8 cellular contexts compared by ENCODE assay signal in genomic region chr2:42168459-42169099, GRCh38.
A peak's percentile ranks its signal among the peaks of the same experiment; 100 is the strongest.
DNase-seq lines count a peak whose midpoint lies in the region; ATAC-seq and TF ChIP-seq lines count a peak whose summit lies in the region.

No MANE protein-coding gene starts in this region.

- peak overlapping the region; percentile 46; the same call in 1 of the 2 replicates for H3K27ac ChIP-seq in WERI-Rb-1
- no peak overlapping the region for H3K27ac ChIP-seq in iPS-20b (ENCODE audit: low read length)
- H3K27ac ChIP-seq in stomach smooth muscle (ENCODE audit: low read length), result peak overlapping the region; percentile 53

- peak overlapping the region; percentile 24; the same call in 1 of the 2 replicates for H3K4me3 ChIP-seq in WERI-Rb-1 (ENCODE audit: low read depth, low read length)
- H3K4me3 ChIP-seq in iPS-20b (ENCODE audit: low read length), result peak overlapping the region; percentile 39; the same call in 1 of the 2 replicates
- H3K4me3 ChIP-seq in stomach smooth muscle (ENCODE audit: low read length in 2 of 2), result peak overlapping the region; percentile 33 to 65

- H3K9ac ChIP-seq in iPS-20b (ENCODE audit: low read depth, low read length), result peak overlapping the region; percentile 63; the same call in 1 of the 2 replicates
- peak overlapping the region in 1 of 2 donors; percentile 21 for H3K9ac ChIP-seq in stomach smooth muscle (ENCODE audit: low read length in 2 of 2)

- H3K27me3 ChIP-seq in WERI-Rb-1 (ENCODE audit: insufficient read depth, low read depth, severe bottlenecking) (no peaks in the 10 kb centered on the region), iPS-20b (ENCODE audit: insufficient read depth, low read length) (no peaks in the 10 kb centered on the region), stomach smooth muscle (ENCODE audit: control insufficient read depth in 1 of 2, insufficient read depth in 2 of 2, low read length in 2 of 2) (no peaks in the 10 kb centered on the region)

- H3K4me1 ChIP-seq in iPS-20b (ENCODE audit: insufficient read depth, low read length), result peaks cover 23% of the 10 kb centered on the region
- peaks cover 10% of the 10 kb centered on the region for H3K4me1 ChIP-seq in stomach smooth muscle (ENCODE audit: control insufficient read depth, insufficient read depth, low read length)

- ATAC-seq in HG03025 (IDR thresholded peaks at IDR 0.05; ENCODE audit: low FRiP score, unreplicated experiment) (peak; percentile 1), GM21381 (IDR thresholded peaks at IDR 0.05; ENCODE audit: unreplicated experiment) (no peak)

- H3K36me3 ChIP-seq in WERI-Rb-1, result no peaks in the 10 kb centered on the region
- no peaks in the 10 kb centered on the region for H3K36me3 ChIP-seq in iPS-20b (ENCODE audit: insufficient read depth, low read depth, low read length)
- H3K36me3 ChIP-seq in stomach smooth muscle (ENCODE audit: control insufficient read depth in 2 of 2, insufficient read depth in 2 of 2, low read length in 2 of 2), result no peaks in the 10 kb centered on the region

- H3K9me3 ChIP-seq in WERI-Rb-1 (ENCODE audit: severe bottlenecking) (peaks cover 5% of the 10 kb centered on the region), iPS-20b (ENCODE audit: insufficient read depth, low read depth, low read length) (no peaks in the 10 kb centered on the region), stomach smooth muscle (ENCODE audit: control insufficient read depth in 2 of 2, low read length in 2 of 2) (no peaks in the 10 kb centered on the region)

- DNase-seq in WERI-Rb-1 (no peak), NCI-H1105 (lab: John Stamatoyannopoulos, UW) (no peak), SHP77 (lab: John Stamatoyannopoulos, UW) (no peak), pons (ENCODE audit: low spot score) (no peak)

- TF ChIP-seq CTCF in WERI-Rb-1 (IDR thresholded peaks at IDR 0.05; ENCODE audit: low read depth, low read length), result no peak
